Comparison of ENCODE assay signal across 8 cellular contexts in the genomic region with DNA sequence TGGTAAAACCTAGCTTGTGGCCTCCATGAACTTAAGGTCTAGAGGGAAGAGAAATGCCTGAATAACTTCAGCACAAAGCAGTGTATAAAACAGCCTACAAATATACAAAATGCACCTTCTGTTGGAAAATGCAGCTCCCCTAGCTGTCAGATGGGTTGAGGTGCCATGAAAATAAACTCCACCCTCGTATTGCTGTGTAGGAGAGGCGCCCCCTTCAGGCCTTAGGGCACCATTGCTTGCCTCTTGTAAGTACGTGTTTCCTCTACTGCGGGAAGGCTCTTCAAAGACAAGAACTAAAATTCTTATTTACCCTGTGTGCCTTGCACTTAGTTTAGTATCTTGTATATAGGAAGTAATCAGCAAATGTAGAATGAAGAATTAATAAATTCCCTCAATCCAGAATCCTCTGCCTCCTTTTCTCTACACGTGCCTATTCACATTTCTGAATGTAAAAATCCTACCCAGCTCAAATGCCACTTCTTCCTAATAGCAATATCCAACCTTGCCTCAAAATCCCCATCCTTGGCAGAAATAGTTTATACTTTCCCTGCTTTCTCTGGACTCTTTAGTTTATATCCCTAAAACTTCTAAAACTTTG.
DNase-seq lines count a peak whose midpoint lies in the region; ATAC-seq and TF ChIP-seq lines count a peak whose summit lies in the region.

No MANE protein-coding gene starts in this region.

- H3K27ac Mint-ChIP-seq in Caco-2 (ENCODE audit: unreplicated experiment), result no peak overlapping the region
- H3K27ac Mint-ChIP-seq in naive B cell, result no peak overlapping the region

- H3K4me3 Mint-ChIP-seq in Caco-2 (ENCODE audit: unreplicated experiment) (no peak overlapping the region), naive B cell (no peak overlapping the region)

- H3K27me3 ChIP-seq in Caco-2 (replicated peaks; ENCODE audit: control insufficient read depth, insufficient read depth, low read length) (no peaks in the 10 kb centered on the region), suprapubic skin (no peaks in the 10 kb centered on the region)

- H3K9me3 Mint-ChIP-seq in Caco-2 (ENCODE audit: unreplicated experiment) (no peaks in the 10 kb centered on the region), naive B cell (no peaks in the 10 kb centered on the region)

- H3K4me1 ChIP-seq in Caco-2, result no peaks in the 10 kb centered on the region
- H3K4me1 ChIP-seq in suprapubic skin, result no peaks in the 10 kb centered on the region

- CTCF ChIA-PET in Caco-2 (lab: Charles Lee), result interaction anchor here (0.6 kb wide), 2 partner anchors 288 to 476 kb away, joined by 4 to 5 read pairs; no protein-coding TSS in a partner anchor

- H3K36me3 ChIP-seq in Caco-2 (ENCODE audit: control insufficient read depth, insufficient read depth, low read length) (no peaks in the 10 kb centered on the region), suprapubic skin (no peaks in the 10 kb centered on the region)

- TF ChIP-seq CTCF in Caco-2 (IDR thresholded peaks at IDR 0.05; ENCODE audit: insufficient read depth in 1 of 2, low read depth in 1 of 2, low read length in 1 of 2, severe bottlenecking in 1 of 2, unreplicated experiment in 1 of 2), result peak; percentile 72 to 75
- TF ChIP-seq CTCF in suprapubic skin (IDR thresholded peaks at IDR 0.05), result peak in 1 of 2 donors; percentile 40

- H3K4me3 ChIP-seq in Caco-2 (ENCODE audit: low read depth, low read length) (no peak overlapping the region), suprapubic skin (no peak overlapping the region)

- TF ChIP-seq POLR2A in suprapubic skin (IDR thresholded peaks at IDR 0.05), result no peak

- DNase-seq in Caco-2, result peak; percentile 56 to 63
- DNase-seq in NOMO-1 treated with dmso at 0.1 percent for 144 hours (lab: John Stamatoyannopoulos, UW; ENCODE audit: unreplicated experiment), result peak; percentile 86
- DNase-seq in dermis blood vessel endothelial cell, result peak; percentile 79
- peak; percentile 19 for DNase-seq in naive B cell
- no peak for DNase-seq in NCI-H128 (lab: John Stamatoyannopoulos, UW; ENCODE audit: unreplicated experiment)
- DNase-seq in suprapubic skin (ENCODE audit: low spot score in 2 of 2), result no peak

- no peak for TF ChIP-seq EP300 in suprapubic skin (IDR thresholded peaks at IDR 0.05)

- intact Hi-C loops in Caco-2 (cut with micrococcal nuclease; ENCODE audit: unreplicated experiment), result loop anchor here (1.0 kb wide), 1 partner anchor 477 kb away; no protein-coding TSS in a partner anchor

- H3K4me1 Mint-ChIP-seq in Caco-2 (ENCODE audit: low read depth, unreplicated experiment) (no peaks in the 10 kb centered on the region), naive B cell (peaks cover 0 to 6% (median 0%) of the 10 kb centered on the region in 3 donors)

- peaks cover 15% of the 10 kb centered on the region for H3K27me3 Mint-ChIP-seq in Caco-2 (ENCODE audit: insufficient read depth, unreplicated experiment)
- no peaks in the 10 kb centered on the region for H3K27me3 Mint-ChIP-seq in naive B cell

- no TSS peak for BruUV-seq in Caco-2 (replicated peaks; lab: Mats Ljungman, UMichigan)

- peak; percentile 90 for ATAC-seq in GM18868 (IDR thresholded peaks at IDR 0.05; ENCODE audit: unreplicated experiment)
- peak; percentile 88 for ATAC-seq in HG03175 (IDR thresholded peaks at IDR 0.05; ENCODE audit: unreplicated experiment)
- ATAC-seq in naive B cell (ENCODE audit: low read depth in 2 of 2), result peak; percentile 59 to 87

- no peak overlapping the region for H3K27ac ChIP-seq in suprapubic skin

- H3K9me3 ChIP-seq in Caco-2, result no peaks in the 10 kb centered on the region
- no peaks in the 10 kb centered on the region for H3K9me3 ChIP-seq in suprapubic skin

- POLR2A ChIA-PET in Caco-2 (lab: Charles Lee), result no interaction called here

- WGBS in suprapubic skin, result 62% methylated on average over 5 of the region's 5 CpGs

- no peaks in the 10 kb centered on the region for H3K36me3 Mint-ChIP-seq in Caco-2 (ENCODE audit: insufficient read depth, unreplicated experiment)
- no peaks in the 10 kb centered on the region for H3K36me3 Mint-ChIP-seq in naive B cell

Comparison
In these comparisons a context has a peak if more than half of its experiments do, and no peak if none do; other contexts are left out.
1. DNase-seq: peak in Caco-2 (2 of 2), NOMO-1 treated with dmso at 0.1 percent for 144 hours (single experiment), dermis blood vessel endothelial cell (single experiment) and naive B cell (single experiment); none in NCI-H128 (single experiment) and suprapubic skin (0 of 2).
2. Peak in every context shown above with its lines, with median percentiles within 50 percentile points of each other: ATAC-seq.